Comparison of ENCODE assay signal across 8 cellular contexts in the genomic region with DNA sequence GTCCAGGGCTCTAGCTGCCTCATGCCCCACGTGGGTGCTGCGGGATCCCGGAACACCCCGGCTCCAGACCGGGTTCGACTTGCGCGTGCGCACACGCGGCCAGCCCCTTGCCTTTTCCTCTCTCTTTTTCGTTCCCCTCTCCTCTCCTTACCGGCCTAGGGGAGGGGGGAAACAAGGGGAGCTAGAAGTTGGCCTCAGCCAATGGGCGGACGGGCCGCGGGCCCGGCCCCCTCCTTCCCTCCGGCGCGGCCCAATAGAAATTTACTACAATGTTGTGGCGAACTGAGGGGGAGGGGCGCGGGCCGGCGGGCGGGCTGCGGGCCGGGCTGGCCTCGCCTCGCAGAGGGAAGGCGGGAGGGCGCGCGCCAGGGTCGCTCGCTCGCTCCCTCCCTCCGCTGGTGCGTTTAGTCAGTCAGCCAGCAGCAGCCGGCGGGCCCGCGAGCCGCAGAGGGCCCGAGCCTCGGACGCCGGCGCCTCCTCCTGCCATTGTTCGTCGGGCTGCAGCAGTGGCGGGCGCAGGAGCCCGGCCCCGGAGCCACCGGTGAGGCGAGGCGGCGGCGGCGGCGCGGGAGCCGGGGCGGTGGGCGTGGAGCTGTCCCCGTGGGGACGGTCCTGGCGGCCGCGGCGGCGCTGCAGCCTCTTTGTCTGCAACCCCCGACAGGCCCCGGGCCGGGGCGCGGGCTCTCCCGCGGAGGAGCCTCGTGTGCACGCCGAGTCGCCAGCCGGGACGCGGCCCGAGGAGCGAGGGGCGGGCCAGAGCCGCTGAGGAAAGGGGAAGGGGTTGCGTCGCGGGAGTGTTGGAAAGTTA. TPM values are rescaled to one million over a fixed set of nuclear protein-coding genes. Genes with fewer than 3 reads are reported as not detected.
DNase-seq lines count a peak whose midpoint lies in the region; ATAC-seq and TF ChIP-seq lines count a peak whose summit lies in the region.

A gene (plus strand): TSS at position 342 of the 808 bp plus-strand sequence. CDS start 72,869 bp downstream, outside the sequence.

- TF ChIP-seq CTCF in GM12864 (IDR thresholded peaks at IDR 0.05; ENCODE audit: low read depth, low read length, missing control alignments) = no peak
- no peak for TF ChIP-seq CTCF in transverse colon (IDR thresholded peaks at IDR 0.05)

- H3K9ac ChIP-seq in adipocyte (ENCODE audit: low read length) = peak within 1 kb of the TSS; percentile 74

- H3K9me3 ChIP-seq in adipocyte (ENCODE audit: control insufficient read depth, low read length) = no peaks in the 10 kb centered on the region
- H3K9me3 ChIP-seq in transverse colon = no peaks in the 10 kb centered on the region

- H3K4me3 ChIP-seq in GM12864 (ENCODE audit: low read depth, low read length) (peak within 1 kb of the TSS; percentile 65), adipocyte (ENCODE audit: low read length) (peak within 1 kb of the TSS; percentile 84), transverse colon (peak within 1 kb of the TSS; percentile 61 to 93 (median 84))

- WGBS in transverse colon (ENCODE audit: low coverage in 1 of 2), 2 donors = 1 to 4% methylated on average over 15 to 62 of the region's 95 CpGs

- H3K36me3 ChIP-seq in adipocyte (ENCODE audit: control insufficient read depth, insufficient read depth, low read length, severe bottlenecking) (no peaks in the 10 kb centered on the region), transverse colon (no peaks in the 10 kb centered on the region)

- TF ChIP-seq EP300 in transverse colon (IDR thresholded peaks at IDR 0.05; ENCODE audit: low read depth) = no peak

- peaks cover 17% of the 10 kb centered on the region for H3K4me1 ChIP-seq in adipocyte (ENCODE audit: control insufficient read depth, insufficient read depth, low read length)
- H3K4me1 ChIP-seq in transverse colon = peaks cover 0 to 17% (median 11%) of the 10 kb centered on the region in 4 donors

- peak within 1 kb of the TSS; percentile 72 to 85 (median 78) for H3K27ac ChIP-seq in transverse colon

- in situ Hi-C loops in transverse colon (cut with MboI; ENCODE audit: low pct_ligation_motif_present in 1 of 4, low pct_unique_long_range_greater_than_20kb in 1 of 4, low sequenced_read_pairs in 3 of 4) = no loop called here

- no peaks in the 10 kb centered on the region for H3K27me3 ChIP-seq in adipocyte (replicated peaks; ENCODE audit: control insufficient read depth, insufficient read depth, low read length)
- H3K27me3 ChIP-seq in transverse colon = no peaks in the 10 kb centered on the region

- DNase-seq in GM12864 (ENCODE audit: low read depth) = peak; percentile 78
- DNase-seq in NCI-H1436 treated with DMSO at 0.1 percent for 48 hours (lab: John Stamatoyannopoulos, UW) = peak; percentile 91
- peak; percentile 80 to 93 (median 85) for DNase-seq in T-helper 1 cell
- peak; percentile 96 for DNase-seq in adipocyte (ENCODE audit: low read depth)
- DNase-seq in left cardiac atrium = peak; percentile 92
- peak; percentile 75 to 97 (median 84) for DNase-seq in posterior cingulate gyrus
- DNase-seq in transverse colon = peak; percentile 93

- peak; percentile 90 for ATAC-seq in HG02798 (IDR thresholded peaks at IDR 0.05; ENCODE audit: poor library complexity, unreplicated experiment)
- ATAC-seq in left cardiac atrium = peak; percentile 98 to 99

- intact Hi-C loops in left cardiac atrium (cut with DNase I) (no loop called here), posterior cingulate gyrus (cut with DNase I) (no loop called here), transverse colon (cut with DNase I; ENCODE audit: low total_unique reads) (no loop called here)

- TF ChIP-seq POLR2A in transverse colon (IDR thresholded peaks at IDR 0.05) = no peak

RNA-seq across cellular contexts. Expression of the gene that starts here (rescaled TPM):
- total RNA-seq in left cardiac atrium (10 to 100 TPM; 16.0 to 24.2 TPM), transverse colon (100 to 1,000 TPM in 1 of 4 donors, 10 to 100 TPM in 3; 71.6 to 117 (median 92.6) TPM)

Comparison
In these comparisons a context has a peak if more than half of its experiments do, and no peak if none do; other contexts are left out.
1. Peak in every context shown above with its lines: DNase-seq, ATAC-seq, H3K4me3 ChIP-seq and H3K27ac ChIP-seq.